Comparison of ENCODE assay signal across 1 cellular context in the genomic region with DNA sequence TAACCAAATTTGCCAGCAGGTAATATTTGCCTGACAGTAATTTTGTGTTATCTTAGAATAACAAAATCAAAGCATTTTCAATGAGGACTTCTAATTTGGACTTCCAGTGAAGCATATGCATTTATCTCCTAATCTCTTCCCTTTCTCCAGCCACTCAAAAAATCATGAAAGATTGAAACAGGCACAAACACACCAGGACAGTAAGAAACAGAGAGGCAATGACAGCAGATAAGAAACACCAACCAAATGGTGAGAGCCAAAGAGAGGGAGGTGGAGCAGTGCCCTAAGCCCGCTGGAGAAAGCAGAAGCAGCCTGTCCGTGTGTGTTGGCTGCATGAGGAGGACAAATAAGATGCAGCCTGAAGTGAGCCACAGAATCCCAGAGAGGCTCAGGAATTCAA.
TF ChIP-seq lines count a peak whose summit lies in the region.

No MANE protein-coding gene starts in this region.

TF ChIP-seq in IMR-90, 13 proteins besides CTCF, POLR2A, EP300 and RAD21:
- TF ChIP-seq CEBPB (IDR thresholded peaks at IDR 0.05; ENCODE audit: low read depth, low read length) (no peak), MXI1 (IDR thresholded peaks at IDR 0.05; ENCODE audit: borderline replicate concordance, low read depth, low read length) (no peak), CHD1 (IDR thresholded peaks at IDR 0.05; ENCODE audit: low read depth, low read length) (no peak), FOS (IDR thresholded peaks at IDR 0.05; ENCODE audit: low read depth, low read length) (no peak), SMC3 (IDR thresholded peaks at IDR 0.05; ENCODE audit: low read depth, low read length) (no peak), NFE2L2 (IDR thresholded peaks at IDR 0.05; ENCODE audit: low read depth, low read length) (no peak), MAZ (IDR thresholded peaks at IDR 0.05; ENCODE audit: borderline replicate concordance, low read depth, low read length) (no peak), MAFK (IDR thresholded peaks at IDR 0.05; ENCODE audit: low read depth, low read length) (no peak), BHLHE40 (IDR thresholded peaks at IDR 0.05; ENCODE audit: low read depth, low read length) (no peak), RCOR1 (IDR thresholded peaks at IDR 0.05; ENCODE audit: insufficient replicate concordance, low read length) (no peak)
- TF ChIP-seq, protein P1, sequence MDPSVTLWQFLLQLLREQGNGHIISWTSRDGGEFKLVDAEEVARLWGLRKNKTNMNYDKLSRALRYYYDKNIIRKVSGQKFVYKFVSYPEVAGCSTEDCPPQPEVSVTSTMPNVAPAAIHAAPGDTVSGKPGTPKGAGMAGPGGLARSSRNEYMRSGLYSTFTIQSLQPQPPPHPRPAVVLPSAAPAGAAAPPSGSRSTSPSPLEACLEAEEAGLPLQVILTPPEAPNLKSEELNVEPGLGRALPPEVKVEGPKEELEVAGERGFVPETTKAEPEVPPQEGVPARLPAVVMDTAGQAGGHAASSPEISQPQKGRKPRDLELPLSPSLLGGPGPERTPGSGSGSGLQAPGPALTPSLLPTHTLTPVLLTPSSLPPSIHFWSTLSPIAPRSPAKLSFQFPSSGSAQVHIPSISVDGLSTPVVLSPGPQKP (IDR thresholded peaks at IDR 0.05; ENCODE audit: borderline replicate concordance, low read depth, low read length): no peak
